22 cellular contexts compared by ENCODE assay signal in the genomic region with DNA sequence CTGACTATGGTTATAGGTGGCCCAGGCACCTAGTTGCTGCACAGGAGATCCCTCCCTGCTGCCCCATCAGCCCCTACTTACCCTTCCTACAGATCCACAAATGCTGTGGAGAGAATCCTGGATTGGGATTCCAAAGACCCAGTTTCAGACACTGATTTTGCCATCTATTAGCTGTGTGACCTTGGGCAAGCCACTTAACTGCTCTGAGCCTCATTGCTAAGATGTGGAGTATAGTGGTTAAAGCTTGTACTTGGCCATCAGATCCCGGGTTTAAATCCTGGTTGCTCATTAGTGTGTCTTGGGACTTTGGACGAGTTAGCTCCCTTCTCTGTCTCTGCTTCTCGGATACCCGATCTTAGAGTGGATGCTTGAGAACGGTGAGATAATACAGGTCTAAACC. TPM values are rescaled to one million over a fixed set of nuclear protein-coding genes. Genes with fewer than 3 reads are reported as not detected.
DNase-seq lines count a peak whose midpoint lies in the region; ATAC-seq, FAIRE-seq and TF ChIP-seq lines count a peak whose summit lies in the region.
"Had no signal": no experiment of that assay in that cellular context is flagged by ENCODE, and none has a peak within 500 bp of the region (broad histone marks: within the 10 kb centered on the region; RNA-seq: fewer than 3 reads in every experiment).

No MANE protein-coding gene starts in this region.

- BruUV-seq in HepG2 (replicated peaks; lab: Mats Ljungman, UMichigan) = no TSS peak
- BruUV-seq in K562 (replicated peaks; lab: Mats Ljungman, UMichigan) = no TSS peak

- H3K4me1 ChIP-seq in HepG2 (ENCODE audit: insufficient read depth, low read length) (no peaks in the 10 kb centered on the region), right lobe of liver (peaks cover 0 to 12% (median 1%) of the 10 kb centered on the region in 4 donors), K562 (replicated peaks in 1 of 2; ENCODE audit: control insufficient read depth in 2 of 2, insufficient read depth in 2 of 2, low read length in 2 of 2) (peaks cover 0 to 6% of the 10 kb centered on the region in 2 experiments; a peak in 2 of 5 replicates)
- H3K4me1 ChIP-seq: Caco-2, HAP-1 had no signal

- CTCF ChIA-PET in HepG2 (lab: Yijun Ruan, JAX; ENCODE audit: low intra/inter-chr PET ratio, low total read pairs) (interaction anchor here (2.5 kb wide), 1 partner anchor 46 kb away, joined by 47 read pairs; no protein-coding TSS in a partner anchor), K562 (lab: Yijun Ruan, JAX; ENCODE audit: low intra/inter-chr PET ratio) (interaction anchor here (0.6 kb wide), 2 partner anchors 482 to 522 kb away, joined by 3 read pairs; no protein-coding TSS in a partner anchor)

- H3K9ac ChIP-seq in HepG2 (ENCODE audit: insufficient read depth, low read depth, low read length) (no peak overlapping the region), K562 (ENCODE audit: insufficient read depth in 1 of 2, low read depth in 2 of 2, low read length in 2 of 2) (no peak overlapping the region)
- H3K9ac ChIP-seq: BLaER1 had no signal

- in situ Hi-C loops in HepG2 (cut with HindIII; ENCODE audit: extremely low pct_ligation_motif_present, low pct_unique_long_range_greater_than_20kb) (loop anchor here (5.0 kb wide), 1 partner anchor 48 kb away; no protein-coding TSS in a partner anchor), K562 (cut with MboI) (loop anchor here (5.0 to 10.0 kb wide), 2 partner anchors 43 to 445 kb away; no protein-coding TSS in a partner anchor)

- TF ChIP-seq CTCF in HepG2 (CRISPR knock-in tag; IDR thresholded peaks at IDR 0.05) = no peak
- TF ChIP-seq CTCF in right lobe of liver (IDR thresholded peaks at IDR 0.05) = no peak
- no peak for TF ChIP-seq CTCF in K562 (IDR thresholded peaks at IDR 0.05 in 2 of 3, conservative IDR thresholded peaks at IDR 0.05 in 1 of 3; ENCODE audit: insufficient read depth in 2 of 3, low read depth in 1 of 3, low read length in 3 of 3)

- DNase-seq in NCI-H2171 treated with DMSO at 0.1 percent for 48 hours (lab: John Stamatoyannopoulos, UW) = peak; percentile 25
- DNase-seq in NCI-H2171 (lab: John Stamatoyannopoulos, UW) = no peak
- DNase-seq in HepG2 (ENCODE audit: low spot score) = no peak
- no peak for DNase-seq in right lobe of liver
- no peak for DNase-seq in K562 (ENCODE audit: extremely low read depth in 1 of 4, low spot score in 3 of 4)
- no peak for DNase-seq in AG08395 (ENCODE audit: low spot score)
- no peak for DNase-seq in H7
- DNase-seq: 8988T; Caco-2; CD4-positive, CD25-positive, alpha-beta regulatory T cell; CD8-positive, alpha-beta T cell; DMS153; DND-41 had no signal

- no peaks in the 10 kb centered on the region for H3K9me3 ChIP-seq in HepG2 (ENCODE audit: low read length)
- H3K9me3 ChIP-seq in right lobe of liver = no peaks in the 10 kb centered on the region
- no peaks in the 10 kb centered on the region for H3K9me3 ChIP-seq in K562 (replicated peaks; ENCODE audit: control insufficient read depth, insufficient read depth, low read depth, low read length)
- H3K9me3 ChIP-seq: BLaER1, Caco-2, HAP-1 had no signal

- H3K27me3 ChIP-seq in HepG2 (ENCODE audit: control insufficient read depth in 1 of 2, insufficient read depth in 2 of 2, low read length in 2 of 2) = 0 out of 5 replicates have a peak, but pooled peaks cover 0 to 2% of the 10 kb centered on the region in 2 experiments
- no peaks in the 10 kb centered on the region for H3K27me3 ChIP-seq in right lobe of liver
- H3K27me3 ChIP-seq in K562 (ENCODE audit: control insufficient read depth in 2 of 2, insufficient read depth in 2 of 2, low read length in 2 of 2) = no peaks in the 10 kb centered on the region
- H3K27me3 ChIP-seq in H7 (ENCODE audit: control insufficient read depth, insufficient read depth, low read length) = no peaks in the 10 kb centered on the region
- H3K27me3 ChIP-seq: BLaER1 had no signal

- H3K27ac ChIP-seq in HepG2 (ENCODE audit: extremely low read length, insufficient read depth, low read length) (no peak overlapping the region), right lobe of liver (no peak overlapping the region), K562 (ENCODE audit: extremely low read depth, low read depth, low read length) (no peak overlapping the region)
- H3K27ac ChIP-seq: BLaER1, C4-2B had no signal

- no peaks in the 10 kb centered on the region for H3K79me2 ChIP-seq in HepG2 (ENCODE audit: insufficient read depth, low read length)
- H3K79me2 ChIP-seq in K562 (ENCODE audit: control insufficient read depth, insufficient read depth, low read length) = no peaks in the 10 kb centered on the region

- ATAC-seq in HepG2 = no peak
- ATAC-seq in right lobe of liver = no peak
- no peak for ATAC-seq in K562
- ATAC-seq: CD8-positive, alpha-beta T cell; GM12878; GM23338 had no signal

- H2AFZ ChIP-seq in HepG2 (ENCODE audit: low read length) (no peak overlapping the region), K562 (ENCODE audit: low read depth, low read length) (no peak overlapping the region)
- H2AFZ ChIP-seq: GM23338 had no signal

- no peaks in the 10 kb centered on the region for H3K9me1 ChIP-seq in K562 (ENCODE audit: control insufficient read depth, insufficient read depth, low read length)

- no peaks in the 10 kb centered on the region; a peak in 1 of 5 replicates for H3K36me3 ChIP-seq in HepG2 (replicated peaks in 1 of 2; ENCODE audit: control insufficient read depth in 1 of 2, insufficient read depth in 2 of 2, low read length in 2 of 2)
- no peaks in the 10 kb centered on the region for H3K36me3 ChIP-seq in right lobe of liver
- no peaks in the 10 kb centered on the region for H3K36me3 ChIP-seq in K562 (ENCODE audit: control insufficient read depth, insufficient read depth, low read length)
- no peaks in the 10 kb centered on the region for H3K36me3 ChIP-seq in H7 (replicated peaks; ENCODE audit: control insufficient read depth, insufficient read depth, low read length)
- H3K36me3 ChIP-seq: BLaER1, HAP-1 had no signal

- 41% methylated on average over 2 of the region's 5 CpGs for WGBS in HepG2 (ENCODE audit: low lambda C conversion rate)
- 33% methylated on average over 5 of the region's 5 CpGs for WGBS in right lobe of liver (ENCODE audit: insufficient coverage, low coverage, low lambda C conversion rate, missing lambda C conversion rate)
- 13% methylated on average over 5 of the region's 5 CpGs for WGBS in K562 (ENCODE audit: insufficient coverage, low coverage, missing lambda C conversion rate)

- FAIRE-seq in HepG2 (lab: Jason Lieb, UNC) = no peak
- FAIRE-seq in K562 (lab: Jason Lieb, UNC) = no peak
- FAIRE-seq: G401.6, GM12878, GM18507 had no signal

- H4K20me1 ChIP-seq in HepG2 (ENCODE audit: insufficient read depth, low read length) = no peaks in the 10 kb centered on the region
- no peaks in the 10 kb centered on the region; the same call in 1 of the 2 replicates for H4K20me1 ChIP-seq in K562 (replicated peaks; ENCODE audit: control insufficient read depth, insufficient read depth, low read length)
- H4K20me1 ChIP-seq: BLaER1 had no signal

- no peak overlapping the region for H3K4me2 ChIP-seq in HepG2 (ENCODE audit: low read depth, low read length)
- no peak overlapping the region for H3K4me2 ChIP-seq in K562 (ENCODE audit: insufficient read depth, low read length)
- H3K4me2 ChIP-seq: BLaER1, GM23338 had no signal

- TF ChIP-seq POLR2A in HepG2 (IDR thresholded peaks at IDR 0.05; ENCODE audit: insufficient read depth in 1 of 2, low read depth in 2 of 2, low read length in 2 of 2) (no peak), right lobe of liver (IDR thresholded peaks at IDR 0.05) (no peak), K562 (conservative IDR thresholded peaks at IDR 0.05) (no peak)

- intact Hi-C loops in HepG2 (cut with micrococcal nuclease; ENCODE audit: unreplicated experiment) = no loop called here
- intact Hi-C loops in right lobe of liver (cut with DNase I) = loop anchor here (5.0 kb wide), 1 partner anchor 48 kb away; no protein-coding TSS in a partner anchor
- intact Hi-C loops in K562 (cut with micrococcal nuclease) = loop anchor here (5.0 kb wide), 1 partner anchor 438 kb away; no protein-coding TSS in a partner anchor

- H3K4me3 ChIP-seq in HepG2 (replicated peaks in 1 of 3; ENCODE audit: insufficient read depth in 1 of 3, low read depth in 2 of 3, low read length in 3 of 3) (no peak overlapping the region), right lobe of liver (no peak overlapping the region), K562 (no peak overlapping the region), H7 (ENCODE audit: insufficient read depth, low read depth, low read length) (no peak overlapping the region)
- H3K4me3 ChIP-seq: BLaER1, GM12878, GM23338, HAP-1 had no signal

- no peak for TF ChIP-seq EP300 in HepG2 (IDR thresholded peaks at IDR 0.05; ENCODE audit: low read depth in 2 of 2, low read length in 2 of 2)
- no peak for TF ChIP-seq EP300 in HepG2 (CRISPR knock-in tag; IDR thresholded peaks at IDR 0.05; ENCODE audit: borderline replicate concordance)
- TF ChIP-seq EP300 in K562 (IDR thresholded peaks at IDR 0.05; ENCODE audit: low read length) = no peak

- TF ChIP-seq RAD21 in HepG2 (CRISPR knock-in tag; IDR thresholded peaks at IDR 0.05) (no peak), K562 (CRISPR knock-in tag; conservative IDR thresholded peaks at IDR 0.05 in 1 of 2, IDR thresholded peaks at IDR 0.05 in 1 of 2) (no peak)

- POLR2A ChIA-PET in HepG2 (lab: Yijun Ruan, JAX) (no interaction called here), K562 (lab: Yijun Ruan, JAX) (interaction anchor here (0.7 kb wide), 1 partner anchor 423 kb away, joined by 3 read pairs; no protein-coding TSS in a partner anchor)

RNA-seq across cellular contexts. Expression of gene PROX2, which starts 16.2 kb away (rescaled TPM):
- total RNA-seq in HepG2 (2016; rRNA removed; fragmentation: Illumina TruSeq; extraction: Trizol) (not detected in 2 replicates), right lobe of liver (not detected), K562 (2014; rRNA removed) (not detected in 2 replicates), K562 (2014; rRNA removed; fragmentation: Illumina TruSeq; extraction: Trizol) (not detected in 2 replicates), K562 (2015; rRNA removed; fragmentation: Illumina TruSeq; extraction: Trizol) (not detected in 2 replicates), K562 (2021) (not detected in 2 replicates)
- total RNA-seq in HepG2 (2016; cell fraction: cytosol; rRNA removed; fragmentation: Illumina TruSeq; extraction: Trizol; ENCODE audit: low read depth) = not detected in 2 replicates
- not detected in 2 replicates for total RNA-seq in HepG2 (2016; cell fraction: insoluble cytoplasmic fraction; rRNA removed; fragmentation: Illumina TruSeq; extraction: Trizol)
- total RNA-seq in HepG2 (2016; cell fraction: membrane; rRNA removed; fragmentation: Illumina TruSeq; extraction: Trizol) = not detected in 2 replicates
- total RNA-seq in HepG2 (2016; cell fraction: nucleus; rRNA removed; fragmentation: Illumina TruSeq; extraction: Trizol) = not detected in 2 replicates
- polyA plus RNA-seq in HepG2 (2011; rRNA removed) (not detected in 2 replicates), K562 (2011; rRNA removed) (not detected in 2 replicates), K562 (2014; fragmentation: Illumina TruSeq; extraction: Trizol) (not detected in 2 replicates), K562 (2014; fragmentation: Nextera tagmentation; extraction: Ambion mirVana) (not detected), K562 (2014; rRNA removed) (not detected in 2 replicates)
- polyA plus RNA-seq in HepG2 (2011; cell fraction: cytosol; rRNA removed) = not detected in 2 replicates
- not detected in 2 replicates for polyA plus RNA-seq in HepG2 (2011; cell fraction: nucleus; rRNA removed)
- polyA plus RNA-seq in HepG2 (2012) = 0.47 and 0.59 TPM in 2 replicates
- not detected in 2 replicates for polyA plus RNA-seq in HepG2 (2016; cell fraction: cytosol; fragmentation: Illumina TruSeq; extraction: Trizol; ENCODE audit: low read depth)
- polyA plus RNA-seq in HepG2 (2016; cell fraction: insoluble cytoplasmic fraction; fragmentation: Illumina TruSeq; extraction: Trizol; ENCODE audit: low read depth) = not detected in 2 replicates
- polyA plus RNA-seq in HepG2 (2016; cell fraction: membrane; fragmentation: Illumina TruSeq; extraction: Trizol; ENCODE audit: low read depth) = not detected in 2 replicates
- polyA plus RNA-seq in HepG2 (2016; cell fraction: nucleus; fragmentation: Illumina TruSeq; extraction: Trizol; ENCODE audit: insufficient read depth, low read depth) = not detected in 2 replicates
- not detected in 2 replicates for polyA minus RNA-seq in HepG2 (2011; rRNA and poly(A)+ RNA removed; ENCODE audit: low replicate concordance)
- not detected in 2 replicates for polyA minus RNA-seq in HepG2 (2011; cell fraction: cytosol; rRNA and poly(A)+ RNA removed)
- polyA minus RNA-seq in HepG2 (2011; cell fraction: nucleus; rRNA and poly(A)+ RNA removed) = not detected in 2 replicates
- total RNA-seq in K562 (2011; cell fraction: chromatin; rRNA removed; ENCODE audit: low replicate concordance) = not detected in 2 replicates
- total RNA-seq in K562 (2011; cell fraction: nucleolus; rRNA removed) = not detected in 2 replicates
- total RNA-seq in K562 (2011; cell fraction: nucleoplasm; rRNA removed) = not detected in 2 replicates
- not detected in 2 replicates for polyA plus RNA-seq in K562 (2011; cell fraction: cytosol; rRNA removed)
- not detected in 2 replicates for polyA plus RNA-seq in K562 (2011; cell fraction: nucleus; rRNA removed)
- polyA plus RNA-seq in K562 (2012) = 0.03 and 0.12 TPM in 2 replicates
- polyA minus RNA-seq in K562 (2011; rRNA and poly(A)+ RNA removed) = not detected in 2 replicates
- not detected in 2 replicates for polyA minus RNA-seq in K562 (2011; cell fraction: cytosol; rRNA and poly(A)+ RNA removed)
- polyA minus RNA-seq in K562 (2011; cell fraction: nucleus; rRNA and poly(A)+ RNA removed) = not detected in 2 replicates
- not detected in 2 replicates for total RNA-seq in H7 (2014; rRNA removed; shearing (Covaris generic))
- total RNA-seq: A673; Caco-2; CD4-positive, CD25-positive, alpha-beta regulatory T cell; GM23338; H4 had no signal

RNA-seq across cellular contexts. Expression of gene DLST, which starts 22.0 kb away (rescaled TPM):
- 56.5 and 69.9 TPM in 2 replicates for total RNA-seq in HepG2 (2016; rRNA removed; fragmentation: Illumina TruSeq; extraction: Trizol)
- 17.0 and 17.6 TPM in 2 replicates for total RNA-seq in HepG2 (2016; cell fraction: cytosol; rRNA removed; fragmentation: Illumina TruSeq; extraction: Trizol; ENCODE audit: low read depth)
- total RNA-seq in HepG2 (2016; cell fraction: insoluble cytoplasmic fraction; rRNA removed; fragmentation: Illumina TruSeq; extraction: Trizol) = 53.1 and 69.5 TPM in 2 replicates
- 32.7 and 34.6 TPM in 2 replicates for total RNA-seq in HepG2 (2016; cell fraction: membrane; rRNA removed; fragmentation: Illumina TruSeq; extraction: Trizol)
- total RNA-seq in HepG2 (2016; cell fraction: nucleus; rRNA removed; fragmentation: Illumina TruSeq; extraction: Trizol) = 51.4 and 61.7 TPM in 2 replicates
- polyA plus RNA-seq in HepG2 (2011; rRNA removed) = 94.3 and 102 TPM in 2 replicates
- polyA plus RNA-seq in HepG2 (2011; cell fraction: cytosol; rRNA removed) = 93.1 and 108 TPM in 2 replicates
- polyA plus RNA-seq in HepG2 (2011; cell fraction: nucleus; rRNA removed) = 122 and 123 TPM in 2 replicates
- 73.8 and 77.6 TPM in 2 replicates for polyA plus RNA-seq in HepG2 (2012)
- 10.6 and 12.2 TPM in 2 replicates for polyA plus RNA-seq in HepG2 (2016; cell fraction: cytosol; fragmentation: Illumina TruSeq; extraction: Trizol; ENCODE audit: low read depth)
- polyA plus RNA-seq in HepG2 (2016; cell fraction: insoluble cytoplasmic fraction; fragmentation: Illumina TruSeq; extraction: Trizol; ENCODE audit: low read depth) = 80.8 and 82.0 TPM in 2 replicates
- polyA plus RNA-seq in HepG2 (2016; cell fraction: membrane; fragmentation: Illumina TruSeq; extraction: Trizol; ENCODE audit: low read depth) = 19.6 and 22.7 TPM in 2 replicates
- 113 and 120 TPM in 2 replicates for polyA plus RNA-seq in HepG2 (2016; cell fraction: nucleus; fragmentation: Illumina TruSeq; extraction: Trizol; ENCODE audit: insufficient read depth, low read depth)
- 129 and 131 TPM in 2 replicates for polyA minus RNA-seq in HepG2 (2011; rRNA and poly(A)+ RNA removed; ENCODE audit: low replicate concordance)
- polyA minus RNA-seq in HepG2 (2011; cell fraction: cytosol; rRNA and poly(A)+ RNA removed) = 45.5 and 49.7 TPM in 2 replicates
- 71.3 and 89.1 TPM in 2 replicates for polyA minus RNA-seq in HepG2 (2011; cell fraction: nucleus; rRNA and poly(A)+ RNA removed)
- total RNA-seq in right lobe of liver = 100 to 1,000 TPM in 1 of 6 experiments, 10 to 100 TPM in 5; 63.8 to 112 (median 68.8) TPM
- 96.4 and 101 TPM in 2 replicates for total RNA-seq in K562 (2011; cell fraction: chromatin; rRNA removed; ENCODE audit: low replicate concordance)
- total RNA-seq in K562 (2011; cell fraction: nucleolus; rRNA removed) = 50.0 and 54.5 TPM in 2 replicates
- 83.8 and 136 TPM in 2 replicates for total RNA-seq in K562 (2011; cell fraction: nucleoplasm; rRNA removed)
- total RNA-seq in K562 (2014; rRNA removed) = 28.8 and 32.3 TPM in 2 replicates
- total RNA-seq in K562 (2014; rRNA removed; fragmentation: Illumina TruSeq; extraction: Trizol) = 45.1 and 45.4 TPM in 2 replicates
- 37.2 and 38.7 TPM in 2 replicates for total RNA-seq in K562 (2015; rRNA removed; fragmentation: Illumina TruSeq; extraction: Trizol)
- 61.3 and 67.5 TPM in 2 replicates for total RNA-seq in K562 (2021)
- 73.5 and 73.7 TPM in 2 replicates for polyA plus RNA-seq in K562 (2011; rRNA removed)
- polyA plus RNA-seq in K562 (2011; cell fraction: cytosol; rRNA removed) = 66.2 and 78.3 TPM in 2 replicates
- polyA plus RNA-seq in K562 (2011; cell fraction: nucleus; rRNA removed) = 98.3 and 111 TPM in 2 replicates
- 43.2 and 47.4 TPM in 2 replicates for polyA plus RNA-seq in K562 (2012)
- 65.2 and 70.0 TPM in 2 replicates for polyA plus RNA-seq in K562 (2014; fragmentation: Illumina TruSeq; extraction: Trizol)
- 1 to 10 TPM; 3.0 to 9.0 TPM for polyA plus RNA-seq in K562 (2014; fragmentation: Nextera tagmentation; extraction: Ambion mirVana)
- polyA plus RNA-seq in K562 (2014; rRNA removed) = 50.4 and 60.0 TPM in 2 replicates
- 65.5 and 79.8 TPM in 2 replicates for polyA minus RNA-seq in K562 (2011; rRNA and poly(A)+ RNA removed)
- 30.1 and 31.2 TPM in 2 replicates for polyA minus RNA-seq in K562 (2011; cell fraction: cytosol; rRNA and poly(A)+ RNA removed)
- polyA minus RNA-seq in K562 (2011; cell fraction: nucleus; rRNA and poly(A)+ RNA removed) = 28.5 and 42.7 TPM in 2 replicates
- total RNA-seq in H7 (2014; rRNA removed; shearing (Covaris generic)) = 71.0 and 76.7 TPM in 2 replicates
